Comparison of ENCODE assay signal across 9 cellular contexts in genomic region chr2:27185331-27186026, GRCh38. TPM values are rescaled to one million over a fixed set of nuclear protein-coding genes. Genes with fewer than 3 reads are reported as not detected.
A peak's percentile ranks its signal among the peaks of the same experiment; 100 is the strongest.
DNase-seq lines count a peak whose midpoint lies in the region; ATAC-seq and TF ChIP-seq lines count a peak whose summit lies in the region.
"Had no signal": no experiment of that assay in that cellular context is flagged by ENCODE, and none has a peak within 500 bp of the region (broad histone marks: within the 10 kb centered on the region; RNA-seq: fewer than 3 reads in every experiment).

No MANE protein-coding gene starts in this region.

- H4K20me1 ChIP-seq in MM.1S (ENCODE audit: insufficient read depth, low read length), result no peaks in the 10 kb centered on the region

- DNase-seq in MM.1S, result peak; percentile 22
- peak; percentile 83 for DNase-seq in amniotic epithelial cell (ENCODE audit: low read depth)
- DNase-seq in right lobe of liver, result peak; percentile 58 to 86 (median 77)
- no peak for DNase-seq in upper lobe of right lung
- no peak for DNase-seq in GM20000 (ENCODE audit: low spot score)
- DNase-seq: T-helper 9 cell had no signal

- peak overlapping the region; percentile 2; the same call in 1 of the 2 replicates for H2AFZ ChIP-seq in MM.1S (ENCODE audit: low read length)

- H3K27ac ChIP-seq in MM.1S (ENCODE audit: low read length), result no peak overlapping the region
- peak overlapping the region; percentile 80 to 96 (median 91) for H3K27ac ChIP-seq in right lobe of liver
- peak overlapping the region; percentile 52 for H3K27ac ChIP-seq in upper lobe of right lung

- H3K79me2 ChIP-seq in MM.1S (ENCODE audit: low read length), result no peaks in the 10 kb centered on the region

- 6% methylated on average over 6 of the region's 6 CpGs for WGBS in right lobe of liver (ENCODE audit: insufficient coverage, low coverage, low lambda C conversion rate, missing lambda C conversion rate)

- H3K4me1 ChIP-seq in MM.1S (ENCODE audit: low read length) (peaks cover 18% of the 10 kb centered on the region), right lobe of liver (peaks cover 0 to 47% (median 21%) of the 10 kb centered on the region in 4 donors), upper lobe of right lung (peaks cover 11% of the 10 kb centered on the region)

- TF ChIP-seq CTCF in MM.1S (IDR thresholded peaks at IDR 0.05; ENCODE audit: low read length), result no peak
- no peak for TF ChIP-seq CTCF in right lobe of liver (IDR thresholded peaks at IDR 0.05)
- no peak for TF ChIP-seq CTCF in upper lobe of right lung (IDR thresholded peaks at IDR 0.05)
- no peak for TF ChIP-seq CTCF in GM20000 (IDR thresholded peaks at IDR 0.05; ENCODE audit: extremely low read depth, missing control alignments)

- no peaks in the 10 kb centered on the region for H3K27me3 ChIP-seq in MM.1S (replicated peaks; ENCODE audit: insufficient read depth, low read length)
- H3K27me3 ChIP-seq in right lobe of liver, result no peaks in the 10 kb centered on the region
- H3K27me3 ChIP-seq in upper lobe of right lung, result no peaks in the 10 kb centered on the region

- H3K9me3 ChIP-seq in MM.1S (replicated peaks; ENCODE audit: insufficient read depth, low read length), result no peaks in the 10 kb centered on the region
- no peaks in the 10 kb centered on the region for H3K9me3 ChIP-seq in right lobe of liver
- no peaks in the 10 kb centered on the region for H3K9me3 ChIP-seq in upper lobe of right lung

- H3K4me3 ChIP-seq in MM.1S (ENCODE audit: low read length) (no peak overlapping the region), right lobe of liver (no peak overlapping the region), upper lobe of right lung (no peak overlapping the region)

- no peak overlapping the region for H3K9ac ChIP-seq in MM.1S (ENCODE audit: low read length)

- peak; percentile 79 to 91 (median 87) for ATAC-seq in right lobe of liver
- ATAC-seq in upper lobe of right lung, result peak; percentile 95
- ATAC-seq in GM18870 (IDR thresholded peaks at IDR 0.05; ENCODE audit: unreplicated experiment), result no peak
- ATAC-seq in HG02973 (IDR thresholded peaks at IDR 0.05; ENCODE audit: unreplicated experiment), result no peak

- peaks cover 3% of the 10 kb centered on the region; the same call in 1 of the 2 replicates for H3F3A ChIP-seq in MM.1S (ENCODE audit: insufficient read depth, low read length)

- no peaks in the 10 kb centered on the region for H3K36me3 ChIP-seq in MM.1S (replicated peaks; ENCODE audit: insufficient read depth, low read length)
- H3K36me3 ChIP-seq in right lobe of liver, result no peaks in the 10 kb centered on the region
- H3K36me3 ChIP-seq in upper lobe of right lung, result no peaks in the 10 kb centered on the region

- H3K9me2 ChIP-seq in MM.1S (replicated peaks; ENCODE audit: insufficient read depth, low read length), result no peaks in the 10 kb centered on the region

- peak; percentile 65 for TF ChIP-seq POLR2A in right lobe of liver (IDR thresholded peaks at IDR 0.05)

- no peak overlapping the region for H3K4me2 ChIP-seq in MM.1S (ENCODE audit: low read depth, low read length)

- intact Hi-C loops in right lobe of liver (cut with DNase I), result no loop called here
- intact Hi-C loops in upper lobe of right lung (cut with DNase I), result no loop called here

RNA-seq across cellular contexts. Expression of gene ATRAID, which starts 26.4 kb away (rescaled TPM):
- total RNA-seq in right lobe of liver (10 to 100 TPM; 30.7 to 65.8 (median 35.9) TPM), upper lobe of right lung (102 TPM)

RNA-seq across cellular contexts. Expression of gene SLC5A6, which starts 26.6 kb away (rescaled TPM):
- total RNA-seq in right lobe of liver (100 to 1,000 TPM in 3 of 6 experiments, 10 to 100 TPM in 3; 57.5 to 151 (median 90.3) TPM), upper lobe of right lung (24.5 TPM)

RNA-seq across cellular contexts. Expression of gene CAD, which starts 31.7 kb away (rescaled TPM):
- total RNA-seq in right lobe of liver, result 10 to 100 TPM; 12.3 to 24.0 (median 16.3) TPM
- 27.1 TPM for total RNA-seq in upper lobe of right lung

RNA-seq across cellular contexts. Expression of gene TCF23, which starts 36.7 kb away (rescaled TPM):
- total RNA-seq in right lobe of liver (under 1 TPM in 1 of 6 experiments, not detected in 5; 0.04 TPM), upper lobe of right lung (not detected)
- total RNA-seq: mononuclear cell had no signal

RNA-seq across cellular contexts. Expression of gene PRR30, which starts 46.3 kb away (rescaled TPM):
- total RNA-seq in right lobe of liver (not detected), upper lobe of right lung (not detected)
- total RNA-seq: mononuclear cell had no signal

Comparison
In these comparisons a context has a peak if more than half of its experiments do, and no peak if none do; other contexts are left out.
1. DNase-seq: peak in MM.1S (single experiment), amniotic epithelial cell (single experiment) and right lobe of liver (3 of 3); none in upper lobe of right lung (single experiment) and GM20000 (single experiment).
2. ATAC-seq: peak in right lobe of liver (4 of 4) and upper lobe of right lung (single experiment); none in GM18870 (single experiment) and HG02973 (single experiment).